Comparison of ENCODE assay signal across 1 cellular context in genomic region chr14:90455100-90455571, GRCh38.
TF ChIP-seq lines count a peak whose summit lies in the region.

No MANE protein-coding gene starts in this region.

TF ChIP-seq in HepG2, 621 proteins besides CTCF, POLR2A, EP300 and RAD21:
- TF ChIP-seq SIX4 (CRISPR knock-in tag; IDR thresholded peaks at IDR 0.05) (no peak), ZBTB33 (CRISPR knock-in tag; IDR thresholded peaks at IDR 0.05) (peak; percentile 36; the same call in 1 of the 2 replicates), CREB3 (CRISPR knock-in tag; IDR thresholded peaks at IDR 0.05) (no peak)
TF ChIP-seq in HepG2: peak in this region for 1.
